1 cellular context compared by ENCODE assay signal in the genomic region with DNA sequence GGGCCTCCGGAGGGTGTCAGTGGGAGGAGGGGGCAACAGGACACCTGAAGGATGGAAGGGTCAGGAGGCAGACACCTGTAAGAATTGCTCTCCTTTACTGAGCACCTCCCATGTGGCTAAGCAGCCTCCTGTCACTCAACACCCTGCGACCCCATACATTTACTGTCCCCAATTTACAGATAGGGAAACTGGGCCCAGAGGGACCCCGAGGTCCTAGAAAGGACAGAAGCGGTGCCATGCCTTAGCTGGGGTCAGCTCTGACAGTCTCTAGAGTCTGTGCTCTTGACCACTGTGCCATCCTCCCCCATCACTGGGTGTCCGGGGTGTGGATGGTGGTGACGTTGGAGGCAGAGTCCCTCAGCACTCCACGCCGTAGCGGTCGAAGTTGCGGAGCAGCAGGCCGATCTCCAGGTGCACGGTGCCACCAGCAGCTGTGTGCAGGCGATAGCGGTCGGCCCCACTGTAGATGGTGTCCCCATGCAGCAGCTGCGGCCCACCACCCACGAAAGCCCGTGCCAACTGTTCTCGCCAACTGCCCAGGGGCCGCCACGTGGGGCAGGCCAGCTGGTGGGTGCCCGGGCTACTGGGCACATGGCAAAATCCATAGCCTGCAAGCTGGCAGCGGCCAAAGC.
TF ChIP-seq lines count a peak whose summit lies in the region.

No MANE protein-coding gene starts in this region.

TF ChIP-seq in liver, 16 proteins besides CTCF, POLR2A, EP300 and RAD21 (continued from another document):
- TF ChIP-seq, protein P1, sequence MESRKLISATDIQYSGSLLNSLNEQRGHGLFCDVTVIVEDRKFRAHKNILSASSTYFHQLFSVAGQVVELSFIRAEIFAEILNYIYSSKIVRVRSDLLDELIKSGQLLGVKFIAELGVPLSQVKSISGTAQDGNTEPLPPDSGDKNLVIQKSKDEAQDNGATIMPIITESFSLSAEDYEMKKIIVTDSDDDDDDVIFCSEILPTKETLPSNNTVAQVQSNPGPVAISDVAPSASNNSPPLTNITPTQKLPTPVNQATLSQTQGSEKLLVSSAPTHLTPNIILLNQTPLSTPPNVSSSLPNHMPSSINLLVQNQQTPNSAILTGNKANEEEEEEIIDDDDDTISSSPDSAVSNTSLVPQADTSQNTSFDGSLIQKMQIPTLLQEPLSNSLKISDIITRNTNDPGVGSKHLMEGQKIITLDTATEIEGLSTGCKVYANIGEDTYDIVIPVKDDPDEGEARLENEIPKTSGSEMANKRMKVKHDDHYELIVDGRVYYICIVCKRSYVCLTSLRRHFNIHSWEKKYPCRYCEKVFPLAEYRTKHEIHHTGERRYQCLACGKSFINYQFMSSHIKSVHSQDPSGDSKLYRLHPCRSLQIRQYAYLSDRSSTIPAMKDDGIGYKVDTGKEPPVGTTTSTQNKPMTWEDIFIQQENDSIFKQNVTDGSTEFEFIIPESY (IDR thresholded peaks at IDR 0.05): no peak
- no peak for TF ChIP-seq SP1 (IDR thresholded peaks at IDR 0.05)
- no peak for TF ChIP-seq RXRA (IDR thresholded peaks at IDR 0.05)
- TF ChIP-seq EGR1 (IDR thresholded peaks at IDR 0.05; ENCODE audit: low read depth in 2 of 2): no peak
- TF ChIP-seq, protein P2, sequence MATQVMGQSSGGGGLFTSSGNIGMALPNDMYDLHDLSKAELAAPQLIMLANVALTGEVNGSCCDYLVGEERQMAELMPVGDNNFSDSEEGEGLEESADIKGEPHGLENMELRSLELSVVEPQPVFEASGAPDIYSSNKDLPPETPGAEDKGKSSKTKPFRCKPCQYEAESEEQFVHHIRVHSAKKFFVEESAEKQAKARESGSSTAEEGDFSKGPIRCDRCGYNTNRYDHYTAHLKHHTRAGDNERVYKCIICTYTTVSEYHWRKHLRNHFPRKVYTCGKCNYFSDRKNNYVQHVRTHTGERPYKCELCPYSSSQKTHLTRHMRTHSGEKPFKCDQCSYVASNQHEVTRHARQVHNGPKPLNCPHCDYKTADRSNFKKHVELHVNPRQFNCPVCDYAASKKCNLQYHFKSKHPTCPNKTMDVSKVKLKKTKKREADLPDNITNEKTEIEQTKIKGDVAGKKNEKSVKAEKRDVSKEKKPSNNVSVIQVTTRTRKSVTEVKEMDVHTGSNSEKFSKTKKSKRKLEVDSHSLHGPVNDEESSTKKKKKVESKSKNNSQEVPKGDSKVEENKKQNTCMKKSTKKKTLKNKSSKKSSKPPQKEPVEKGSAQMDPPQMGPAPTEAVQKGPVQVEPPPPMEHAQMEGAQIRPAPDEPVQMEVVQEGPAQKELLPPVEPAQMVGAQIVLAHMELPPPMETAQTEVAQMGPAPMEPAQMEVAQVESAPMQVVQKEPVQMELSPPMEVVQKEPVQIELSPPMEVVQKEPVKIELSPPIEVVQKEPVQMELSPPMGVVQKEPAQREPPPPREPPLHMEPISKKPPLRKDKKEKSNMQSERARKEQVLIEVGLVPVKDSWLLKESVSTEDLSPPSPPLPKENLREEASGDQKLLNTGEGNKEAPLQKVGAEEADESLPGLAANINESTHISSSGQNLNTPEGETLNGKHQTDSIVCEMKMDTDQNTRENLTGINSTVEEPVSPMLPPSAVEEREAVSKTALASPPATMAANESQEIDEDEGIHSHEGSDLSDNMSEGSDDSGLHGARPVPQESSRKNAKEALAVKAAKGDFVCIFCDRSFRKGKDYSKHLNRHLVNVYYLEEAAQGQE (IDR thresholded peaks at IDR 0.05): no peak
- no peak for TF ChIP-seq NR2F2 (IDR thresholded peaks at IDR 0.05)
- TF ChIP-seq YY1 (IDR thresholded peaks at IDR 0.05): no peak
- no peak for TF ChIP-seq FOXA1 (IDR thresholded peaks at IDR 0.05)
- TF ChIP-seq, protein P3, sequence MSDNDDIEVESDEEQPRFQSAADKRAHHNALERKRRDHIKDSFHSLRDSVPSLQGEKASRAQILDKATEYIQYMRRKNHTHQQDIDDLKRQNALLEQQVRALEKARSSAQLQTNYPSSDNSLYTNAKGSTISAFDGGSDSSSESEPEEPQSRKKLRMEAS (IDR thresholded peaks at IDR 0.05): no peak
- no peak for TF ChIP-seq HNF4A (conservative IDR thresholded peaks at IDR 0.05)
- TF ChIP-seq GABPA (IDR thresholded peaks at IDR 0.05 in 1 of 2, conservative IDR thresholded peaks at IDR 0.05 in 1 of 2): no peak
TF ChIP-seq in liver: peak in this region for 0.
